ENCODE assay signal across 9 cellular contexts in genomic region chr21:43332872-43333300, GRCh38.
DNase-seq lines count a peak whose midpoint lies in the region; TF ChIP-seq lines count a peak whose summit lies in the region.
"Had no signal": no experiment of that assay in that cellular context is flagged by ENCODE, and none has a peak within 500 bp of the region (broad histone marks: within the 10 kb centered on the region; RNA-seq: fewer than 3 reads in every experiment).

No MANE protein-coding gene starts in this region.

- DNase-seq in AG10803 (ENCODE audit: low read depth) (no peak), SK-N-SH (no peak), glutamatergic neuron (peak; percentile 23), ovary (peak in 2 of 5 donors; percentile 48 to 64), pons (ENCODE audit: low spot score) (no peak), hepatic stellate cell (ENCODE audit: low spot score) (no peak), NCI-H526 treated with DMSO at 0.1 percent for 48 hours (lab: John Stamatoyannopoulos, UW) (no peak), T-helper 9 cell (no peak)
- DNase-seq: NCI-H1694 had no signal

- H3K36me3 Mint-ChIP-seq in glutamatergic neuron (ENCODE audit: unreplicated experiment) = peaks cover 3% of the 10 kb centered on the region

- H3K4me1 Mint-ChIP-seq in glutamatergic neuron (ENCODE audit: low read depth, unreplicated experiment) = peaks cover 12% of the 10 kb centered on the region

- H3K27ac Mint-ChIP-seq in glutamatergic neuron (ENCODE audit: unreplicated experiment) = no peak overlapping the region

- no peaks in the 10 kb centered on the region for H4K20me1 ChIP-seq in SK-N-SH (ENCODE audit: insufficient read depth)

- no peaks in the 10 kb centered on the region for H3F3A ChIP-seq in SK-N-SH (replicated peaks; ENCODE audit: insufficient read depth)

- H3K27me3 Mint-ChIP-seq in glutamatergic neuron (ENCODE audit: unreplicated experiment) = peaks cover 13% of the 10 kb centered on the region

- no peaks in the 10 kb centered on the region for H3K9me2 ChIP-seq in SK-N-SH

- no peaks in the 10 kb centered on the region for H3K9me3 ChIP-seq in SK-N-SH
- no peaks in the 10 kb centered on the region for H3K9me3 ChIP-seq in ovary

- intact Hi-C loops in ovary (cut with DNase I) = loop anchor here in 1 of 4 donors (5.0 kb wide), 1 partner anchor 369 kb away; no protein-coding TSS in a partner anchor

- CTCF ChIA-PET in SK-N-SH (lab: Yijun Ruan, JAX) = interaction anchor here (1.2 kb wide), 1 partner anchor 16 kb away, joined by 3 read pairs; no protein-coding TSS in a partner anchor

- no peaks in the 10 kb centered on the region for H3K36me3 ChIP-seq in SK-N-SH (replicated peaks in 1 of 2; ENCODE audit: control insufficient read depth in 1 of 2, insufficient read depth in 2 of 2, low read length in 1 of 2)
- no peaks in the 10 kb centered on the region for H3K36me3 ChIP-seq in ovary

- peaks cover 3 to 9% of the 10 kb centered on the region in 2 experiments; a peak in 2 of 4 replicates for H3K4me1 ChIP-seq in SK-N-SH (ENCODE audit: control insufficient read depth in 1 of 2, insufficient read depth in 2 of 2, low read depth in 1 of 2, low read length in 1 of 2)
- H3K4me1 ChIP-seq in ovary (ENCODE audit: insufficient read depth) = peaks cover 19% of the 10 kb centered on the region

- no peak overlapping the region for H3K9ac ChIP-seq in SK-N-SH

- peaks cover 8% of the 10 kb centered on the region for H3K9me3 Mint-ChIP-seq in glutamatergic neuron (ENCODE audit: unreplicated experiment)

- H3K4me3 Mint-ChIP-seq in glutamatergic neuron (ENCODE audit: unreplicated experiment) = no peak overlapping the region

- H2AFZ ChIP-seq in SK-N-SH (ENCODE audit: low read depth) = peak overlapping the region; percentile 66; the same call in 1 of the 2 replicates

- TF ChIP-seq POLR2A in ovary (IDR thresholded peaks at IDR 0.05) = no peak

- H3K4me2 ChIP-seq in SK-N-SH = peak overlapping the region; percentile 35

- H3K79me2 ChIP-seq in SK-N-SH (ENCODE audit: insufficient read depth) = no peaks in the 10 kb centered on the region

- WGBS in SK-N-SH (ENCODE audit: low lambda C conversion rate) = 35% methylated on average over 5 of the region's 17 CpGs
- WGBS in ovary, 3 donors = 14 to 23% (median 15%) methylated on average over 16 to 17 of the region's 17 CpGs

- peak overlapping the region; percentile 51 for H3K4me3 ChIP-seq in AG10803 (ENCODE audit: low read length)
- no peak overlapping the region for H3K4me3 ChIP-seq in SK-N-SH (ENCODE audit: low read depth in 2 of 2, low read length in 1 of 2)
- no peak overlapping the region for H3K4me3 ChIP-seq in ovary

- TF ChIP-seq EP300 in SK-N-SH (IDR thresholded peaks at IDR 0.05; ENCODE audit: borderline replicate concordance in 1 of 2, low read depth in 1 of 2, low read length in 1 of 2) (no peak), ovary (IDR thresholded peaks at IDR 0.05) (no peak)

- POLR2A ChIA-PET in SK-N-SH (lab: Yijun Ruan, JAX) = no interaction called here

- H3K27ac ChIP-seq in SK-N-SH (ENCODE audit: low read depth in 2 of 2, low read length in 1 of 2) (no peak overlapping the region; a peak in 1 of 4 replicates), ovary (peak overlapping the region; percentile 47 to 77)

- no peak for TF ChIP-seq RAD21 in SK-N-SH (IDR thresholded peaks at IDR 0.05; ENCODE audit: low read length)

- TF ChIP-seq CTCF in AG10803 (conservative IDR thresholded peaks at IDR 0.05; ENCODE audit: low read length) = no peak
- no peak for TF ChIP-seq CTCF in SK-N-SH (IDR thresholded peaks at IDR 0.05)
- TF ChIP-seq CTCF in glutamatergic neuron (IDR thresholded peaks at IDR 0.05; ENCODE audit: partially characterized antibody, unreplicated experiment) = no peak
- TF ChIP-seq CTCF in ovary (IDR thresholded peaks at IDR 0.05) = no peak

- H3K27me3 ChIP-seq in SK-N-SH (ENCODE audit: insufficient read depth) (no peaks in the 10 kb centered on the region), ovary (no peaks in the 10 kb centered on the region)

TF ChIP-seq in SK-N-SH, 30 proteins besides CTCF, POLR2A, EP300 and RAD21:
- no peak for TF ChIP-seq TCF12 (IDR thresholded peaks at IDR 0.05)
- no peak for TF ChIP-seq PBX3 (IDR thresholded peaks at IDR 0.05)
- no peak for TF ChIP-seq POLR2AphosphoS5 (IDR thresholded peaks at IDR 0.05; ENCODE audit: low read depth, low read length)
- TF ChIP-seq ELF1 (IDR thresholded peaks at IDR 0.05) = no peak
- TF ChIP-seq NFIC (IDR thresholded peaks at IDR 0.05; ENCODE audit: borderline replicate concordance) = no peak
- no peak for TF ChIP-seq GABPA (IDR thresholded peaks at IDR 0.05; ENCODE audit: low read depth)
- no peak for TF ChIP-seq TEAD4 (IDR thresholded peaks at IDR 0.05; ENCODE audit: borderline replicate concordance, insufficient read depth)
- no peak for TF ChIP-seq GATA2 (CRISPR knock-in tag; IDR thresholded peaks at IDR 0.05)
- no peak for TF ChIP-seq MEF2A (IDR thresholded peaks at IDR 0.05; ENCODE audit: borderline replicate concordance, low read depth)
- no peak for TF ChIP-seq RFX5 (IDR thresholded peaks at IDR 0.05; ENCODE audit: low read length)
- TF ChIP-seq TAF1 (IDR thresholded peaks at IDR 0.05; ENCODE audit: borderline replicate concordance, low read depth, low read length) = no peak
- no peak for TF ChIP-seq ZBTB33 (IDR thresholded peaks at IDR 0.05; ENCODE audit: borderline replicate concordance, low read depth)
- TF ChIP-seq NRF1 (IDR thresholded peaks at IDR 0.05; ENCODE audit: low read depth, low read length) = no peak
- no peak for TF ChIP-seq MXI1 (IDR thresholded peaks at IDR 0.05; ENCODE audit: low read depth, low read length)
- no peak for TF ChIP-seq RXRA (IDR thresholded peaks at IDR 0.05; ENCODE audit: borderline replicate concordance, low read depth)
- TF ChIP-seq FOSL2 (IDR thresholded peaks at IDR 0.05; ENCODE audit: borderline replicate concordance, low read depth) = no peak
- TF ChIP-seq CHD2 (IDR thresholded peaks at IDR 0.05; ENCODE audit: low read length, partially characterized antibody) = no peak
- TF ChIP-seq, protein P1, sequence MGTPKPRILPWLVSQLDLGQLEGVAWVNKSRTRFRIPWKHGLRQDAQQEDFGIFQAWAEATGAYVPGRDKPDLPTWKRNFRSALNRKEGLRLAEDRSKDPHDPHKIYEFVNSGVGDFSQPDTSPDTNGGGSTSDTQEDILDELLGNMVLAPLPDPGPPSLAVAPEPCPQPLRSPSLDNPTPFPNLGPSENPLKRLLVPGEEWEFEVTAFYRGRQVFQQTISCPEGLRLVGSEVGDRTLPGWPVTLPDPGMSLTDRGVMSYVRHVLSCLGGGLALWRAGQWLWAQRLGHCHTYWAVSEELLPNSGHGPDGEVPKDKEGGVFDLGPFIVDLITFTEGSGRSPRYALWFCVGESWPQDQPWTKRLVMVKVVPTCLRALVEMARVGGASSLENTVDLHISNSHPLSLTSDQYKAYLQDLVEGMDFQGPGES (IDR thresholded peaks at IDR 0.05; ENCODE audit: low read depth, low read length) = no peak

Comparison
In these comparisons a context has a peak if more than half of its experiments do, and no peak if none do; other contexts are left out.
1. H3K27ac ChIP-seq: peak in ovary (2 of 2); none in SK-N-SH (0 of 2).